In the genomic region with DNA sequence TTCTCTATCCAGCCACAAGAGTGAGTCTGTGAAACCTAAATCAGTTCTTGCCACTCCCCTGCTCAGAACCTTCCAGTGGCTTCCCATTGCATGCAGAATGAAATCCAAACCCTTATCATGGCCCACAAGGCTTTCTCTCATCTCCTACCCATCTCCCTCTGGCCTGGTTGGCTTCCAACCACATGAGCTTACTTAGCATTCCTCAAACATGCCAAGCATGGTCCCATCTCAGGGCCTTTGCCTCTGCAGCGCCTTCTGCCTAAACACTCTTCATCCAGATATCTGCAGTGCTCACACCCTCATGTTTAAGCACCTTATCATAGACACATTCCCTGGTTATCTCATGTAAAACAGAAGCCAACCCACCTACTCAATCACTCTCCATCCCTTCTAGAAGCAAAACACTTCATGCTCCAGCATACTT, we compare ENCODE assay signal across 1 cellular context.
TF ChIP-seq lines count a peak whose summit lies in the region.

No MANE protein-coding gene starts in this region.

TF ChIP-seq in K562, 482 proteins besides CTCF, POLR2A, EP300 and RAD21:
- TF ChIP-seq ZNF121 (CRISPR knock-in tag; conservative IDR thresholded peaks at IDR 0.05) = no peak
- TF ChIP-seq, protein P1, sequence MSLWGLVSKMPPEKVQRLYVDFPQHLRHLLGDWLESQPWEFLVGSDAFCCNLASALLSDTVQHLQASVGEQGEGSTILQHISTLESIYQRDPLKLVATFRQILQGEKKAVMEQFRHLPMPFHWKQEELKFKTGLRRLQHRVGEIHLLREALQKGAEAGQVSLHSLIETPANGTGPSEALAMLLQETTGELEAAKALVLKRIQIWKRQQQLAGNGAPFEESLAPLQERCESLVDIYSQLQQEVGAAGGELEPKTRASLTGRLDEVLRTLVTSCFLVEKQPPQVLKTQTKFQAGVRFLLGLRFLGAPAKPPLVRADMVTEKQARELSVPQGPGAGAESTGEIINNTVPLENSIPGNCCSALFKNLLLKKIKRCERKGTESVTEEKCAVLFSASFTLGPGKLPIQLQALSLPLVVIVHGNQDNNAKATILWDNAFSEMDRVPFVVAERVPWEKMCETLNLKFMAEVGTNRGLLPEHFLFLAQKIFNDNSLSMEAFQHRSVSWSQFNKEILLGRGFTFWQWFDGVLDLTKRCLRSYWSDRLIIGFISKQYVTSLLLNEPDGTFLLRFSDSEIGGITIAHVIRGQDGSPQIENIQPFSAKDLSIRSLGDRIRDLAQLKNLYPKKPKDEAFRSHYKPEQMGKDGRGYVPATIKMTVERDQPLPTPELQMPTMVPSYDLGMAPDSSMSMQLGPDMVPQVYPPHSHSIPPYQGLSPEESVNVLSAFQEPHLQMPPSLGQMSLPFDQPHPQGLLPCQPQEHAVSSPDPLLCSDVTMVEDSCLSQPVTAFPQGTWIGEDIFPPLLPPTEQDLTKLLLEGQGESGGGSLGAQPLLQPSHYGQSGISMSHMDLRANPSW (CRISPR knock-in tag; IDR thresholded peaks at IDR 0.05) = no peak
- no peak for TF ChIP-seq BRF1 (IDR thresholded peaks at IDR 0.05; ENCODE audit: borderline replicate concordance, extremely low read depth, insufficient read length)
- peak; percentile 39; the same call in 1 of the 2 replicates for TF ChIP-seq EHMT2 (IDR thresholded peaks at IDR 0.05)
- peak in 1 of 2 experiments; percentile 86; a peak in 2 of 4 replicates for TF ChIP-seq HDAC1 (IDR thresholded peaks at IDR 0.05)
- peak; percentile 76; the same call in 1 of the 2 replicates for TF ChIP-seq KLF16 (IDR thresholded peaks at IDR 0.05)
- TF ChIP-seq CBFA2T3 (IDR thresholded peaks at IDR 0.05) = peak; percentile 97
- peak; percentile 84 for TF ChIP-seq NCOR1 (IDR thresholded peaks at IDR 0.05)
- TF ChIP-seq, protein P2, sequence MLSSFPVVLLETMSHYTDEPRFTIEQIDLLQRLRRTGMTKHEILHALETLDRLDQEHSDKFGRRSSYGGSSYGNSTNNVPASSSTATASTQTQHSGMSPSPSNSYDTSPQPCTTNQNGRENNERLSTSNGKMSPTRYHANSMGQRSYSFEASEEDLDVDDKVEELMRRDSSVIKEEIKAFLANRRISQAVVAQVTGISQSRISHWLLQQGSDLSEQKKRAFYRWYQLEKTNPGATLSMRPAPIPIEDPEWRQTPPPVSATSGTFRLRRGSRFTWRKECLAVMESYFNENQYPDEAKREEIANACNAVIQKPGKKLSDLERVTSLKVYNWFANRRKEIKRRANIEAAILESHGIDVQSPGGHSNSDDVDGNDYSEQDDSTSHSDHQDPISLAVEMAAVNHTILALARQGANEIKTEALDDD (IDR thresholded peaks at IDR 0.05) = peak; percentile 11; the same call in 1 of the 2 replicates
- peak; percentile 51; the same call in 1 of the 2 replicates for TF ChIP-seq FOXM1 (IDR thresholded peaks at IDR 0.05; ENCODE audit: low read depth)
- no peak for TF ChIP-seq FOXM1 (CRISPR knock-in tag; IDR thresholded peaks at IDR 0.05; ENCODE audit: low read depth)
- TF ChIP-seq MTA2 (IDR thresholded peaks at IDR 0.05; ENCODE audit: low read depth) = peak; percentile 72; the same call in 1 of the 2 replicates
- TF ChIP-seq PML (IDR thresholded peaks at IDR 0.05; ENCODE audit: low read length) = peak; percentile 70
- TF ChIP-seq GATA2 (CRISPR knock-in tag; IDR thresholded peaks at IDR 0.05) = peak; percentile 43
- TF ChIP-seq KDM1A (IDR thresholded peaks at IDR 0.05) = peak; percentile 97
- TF ChIP-seq SMARCE1 (IDR thresholded peaks at IDR 0.05) = peak; percentile 44; the same call in 1 of the 2 replicates
- peak; percentile 91 for TF ChIP-seq ARID1B (IDR thresholded peaks at IDR 0.05)
- TF ChIP-seq, protein P3, sequence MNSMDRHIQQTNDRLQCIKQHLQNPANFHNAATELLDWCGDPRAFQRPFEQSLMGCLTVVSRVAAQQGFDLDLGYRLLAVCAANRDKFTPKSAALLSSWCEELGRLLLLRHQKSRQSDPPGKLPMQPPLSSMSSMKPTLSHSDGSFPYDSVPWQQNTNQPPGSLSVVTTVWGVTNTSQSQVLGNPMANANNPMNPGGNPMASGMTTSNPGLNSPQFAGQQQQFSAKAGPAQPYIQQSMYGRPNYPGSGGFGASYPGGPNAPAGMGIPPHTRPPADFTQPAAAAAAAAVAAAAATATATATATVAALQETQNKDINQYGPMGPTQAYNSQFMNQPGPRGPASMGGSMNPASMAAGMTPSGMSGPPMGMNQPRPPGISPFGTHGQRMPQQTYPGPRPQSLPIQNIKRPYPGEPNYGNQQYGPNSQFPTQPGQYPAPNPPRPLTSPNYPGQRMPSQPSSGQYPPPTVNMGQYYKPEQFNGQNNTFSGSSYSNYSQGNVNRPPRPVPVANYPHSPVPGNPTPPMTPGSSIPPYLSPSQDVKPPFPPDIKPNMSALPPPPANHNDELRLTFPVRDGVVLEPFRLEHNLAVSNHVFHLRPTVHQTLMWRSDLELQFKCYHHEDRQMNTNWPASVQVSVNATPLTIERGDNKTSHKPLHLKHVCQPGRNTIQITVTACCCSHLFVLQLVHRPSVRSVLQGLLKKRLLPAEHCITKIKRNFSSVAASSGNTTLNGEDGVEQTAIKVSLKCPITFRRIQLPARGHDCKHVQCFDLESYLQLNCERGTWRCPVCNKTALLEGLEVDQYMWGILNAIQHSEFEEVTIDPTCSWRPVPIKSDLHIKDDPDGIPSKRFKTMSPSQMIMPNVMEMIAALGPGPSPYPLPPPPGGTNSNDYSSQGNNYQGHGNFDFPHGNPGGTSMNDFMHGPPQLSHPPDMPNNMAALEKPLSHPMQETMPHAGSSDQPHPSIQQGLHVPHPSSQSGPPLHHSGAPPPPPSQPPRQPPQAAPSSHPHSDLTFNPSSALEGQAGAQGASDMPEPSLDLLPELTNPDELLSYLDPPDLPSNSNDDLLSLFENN (IDR thresholded peaks at IDR 0.05; ENCODE audit: low read depth in 2 of 2, low read length in 2 of 2) = 0 out of 4 replicates have a peak, but pooled peaks of 1 of the 2 experiments have one; percentile 49
- TF ChIP-seq HDAC2 (IDR thresholded peaks at IDR 0.05) = peak; percentile 78
- TF ChIP-seq ZNF644 (tag; IDR thresholded peaks at IDR 0.05; ENCODE audit: low read depth) = no peak
- TF ChIP-seq MEIS2 (IDR thresholded peaks at IDR 0.05; ENCODE audit: partially characterized antibody) = peak; percentile 63
- TF ChIP-seq TEAD2 (tag; IDR thresholded peaks at IDR 0.05) = peak; percentile 25; the same call in 1 of the 2 replicates
- peak; percentile 80 for TF ChIP-seq EGR1 (conservative IDR thresholded peaks at IDR 0.05)
- TF ChIP-seq ZNF239 (CRISPR knock-in tag; IDR thresholded peaks at IDR 0.05) = peak; percentile 72
- TF ChIP-seq POLR2AphosphoS2 (IDR thresholded peaks at IDR 0.05; ENCODE audit: low read length) = no peak
- peak; percentile 93 for TF ChIP-seq CBFA2T2 (conservative IDR thresholded peaks at IDR 0.05)
- TF ChIP-seq DNMT1 (IDR thresholded peaks at IDR 0.05) = no peak
- TF ChIP-seq, protein P4, sequence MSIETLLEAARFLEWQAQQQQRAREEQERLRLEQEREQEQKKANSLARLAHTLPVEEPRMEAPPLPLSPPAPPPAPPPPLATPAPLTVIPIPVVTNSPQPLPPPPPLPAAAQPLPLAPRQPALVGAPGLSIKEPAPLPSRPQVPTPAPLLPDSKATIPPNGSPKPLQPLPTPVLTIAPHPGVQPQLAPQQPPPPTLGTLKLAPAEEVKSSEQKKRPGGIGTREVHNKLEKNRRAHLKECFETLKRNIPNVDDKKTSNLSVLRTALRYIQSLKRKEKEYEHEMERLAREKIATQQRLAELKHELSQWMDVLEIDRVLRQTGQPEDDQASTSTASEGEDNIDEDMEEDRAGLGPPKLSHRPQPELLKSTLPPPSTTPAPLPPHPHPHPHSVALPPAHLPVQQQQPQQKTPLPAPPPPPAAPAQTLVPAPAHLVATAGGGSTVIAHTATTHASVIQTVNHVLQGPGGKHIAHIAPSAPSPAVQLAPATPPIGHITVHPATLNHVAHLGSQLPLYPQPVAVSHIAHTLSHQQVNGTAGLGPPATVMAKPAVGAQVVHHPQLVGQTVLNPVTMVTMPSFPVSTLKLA (conservative IDR thresholded peaks at IDR 0.05) = 0 out of 4 replicates have a peak, but pooled peaks of 1 of the 2 experiments have one; percentile 23
- TF ChIP-seq RCOR1 (IDR thresholded peaks at IDR 0.05; ENCODE audit: borderline replicate concordance in 1 of 2, low read depth in 2 of 2, low read length in 2 of 2) = peak in 1 of 2 experiments; percentile 91; a peak in 3 of 4 replicates
- TF ChIP-seq CTBP1 (IDR thresholded peaks at IDR 0.05; ENCODE audit: borderline replicate concordance) = peak; percentile 55; the same call in 1 of the 2 replicates
- TF ChIP-seq, protein P5, sequence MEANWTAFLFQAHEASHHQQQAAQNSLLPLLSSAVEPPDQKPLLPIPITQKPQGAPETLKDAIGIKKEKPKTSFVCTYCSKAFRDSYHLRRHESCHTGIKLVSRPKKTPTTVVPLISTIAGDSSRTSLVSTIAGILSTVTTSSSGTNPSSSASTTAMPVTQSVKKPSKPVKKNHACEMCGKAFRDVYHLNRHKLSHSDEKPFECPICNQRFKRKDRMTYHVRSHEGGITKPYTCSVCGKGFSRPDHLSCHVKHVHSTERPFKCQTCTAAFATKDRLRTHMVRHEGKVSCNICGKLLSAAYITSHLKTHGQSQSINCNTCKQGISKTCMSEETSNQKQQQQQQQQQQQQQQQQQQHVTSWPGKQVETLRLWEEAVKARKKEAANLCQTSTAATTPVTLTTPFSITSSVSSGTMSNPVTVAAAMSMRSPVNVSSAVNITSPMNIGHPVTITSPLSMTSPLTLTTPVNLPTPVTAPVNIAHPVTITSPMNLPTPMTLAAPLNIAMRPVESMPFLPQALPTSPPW (CRISPR knock-in tag; IDR thresholded peaks at IDR 0.05) = no peak
- peak; percentile 52; the same call in 1 of the 2 replicates for TF ChIP-seq CC2D1A (IDR thresholded peaks at IDR 0.05)
- no peak for TF ChIP-seq SMARCA5 (IDR thresholded peaks at IDR 0.05)
- no peak for TF ChIP-seq L3MBTL2 (IDR thresholded peaks at IDR 0.05)
- peak; percentile 40 to 72; a peak in 2 of 4 replicates for TF ChIP-seq TEAD1 (CRISPR knock-in tag; IDR thresholded peaks at IDR 0.05)
- TF ChIP-seq ZEB2 (IDR thresholded peaks at IDR 0.05) = peak; percentile 55; the same call in 1 of the 2 replicates
- TF ChIP-seq RB1 (IDR thresholded peaks at IDR 0.05; ENCODE audit: low read depth) = no peak
- TF ChIP-seq ZNF57 (CRISPR knock-in tag; IDR thresholded peaks at IDR 0.05) = no peak
- TF ChIP-seq TRIM24 (IDR thresholded peaks at IDR 0.05) = peak in 1 of 2 experiments; percentile 22; a peak in 2 of 4 replicates
- peak; percentile 92 for TF ChIP-seq TEAD4 (IDR thresholded peaks at IDR 0.05; ENCODE audit: low read length)
- TF ChIP-seq TEAD4 (CRISPR knock-in tag; IDR thresholded peaks at IDR 0.05; ENCODE audit: borderline replicate concordance) = no peak
- TF ChIP-seq ZNF785 (CRISPR knock-in tag; IDR thresholded peaks at IDR 0.05) = no peak
- TF ChIP-seq FIP1L1 (IDR thresholded peaks at IDR 0.05; ENCODE audit: low read depth, low read length, poor library complexity, severe bottlenecking) = no peak
- TF ChIP-seq POLR2AphosphoS5 (IDR thresholded peaks at IDR 0.05; ENCODE audit: control insufficient read depth, insufficient read depth, low read depth, low read length) = peak; percentile 69; the same call in 1 of the 2 replicates
- no peak for TF ChIP-seq ZKSCAN1 (IDR thresholded peaks at IDR 0.05; ENCODE audit: low read depth, low read length)
- TF ChIP-seq STAT5A (IDR thresholded peaks at IDR 0.05; ENCODE audit: borderline replicate concordance, low read length) = 0 out of 2 replicates have a peak, but pooled peaks have one; percentile 41
- TF ChIP-seq, protein P6, sequence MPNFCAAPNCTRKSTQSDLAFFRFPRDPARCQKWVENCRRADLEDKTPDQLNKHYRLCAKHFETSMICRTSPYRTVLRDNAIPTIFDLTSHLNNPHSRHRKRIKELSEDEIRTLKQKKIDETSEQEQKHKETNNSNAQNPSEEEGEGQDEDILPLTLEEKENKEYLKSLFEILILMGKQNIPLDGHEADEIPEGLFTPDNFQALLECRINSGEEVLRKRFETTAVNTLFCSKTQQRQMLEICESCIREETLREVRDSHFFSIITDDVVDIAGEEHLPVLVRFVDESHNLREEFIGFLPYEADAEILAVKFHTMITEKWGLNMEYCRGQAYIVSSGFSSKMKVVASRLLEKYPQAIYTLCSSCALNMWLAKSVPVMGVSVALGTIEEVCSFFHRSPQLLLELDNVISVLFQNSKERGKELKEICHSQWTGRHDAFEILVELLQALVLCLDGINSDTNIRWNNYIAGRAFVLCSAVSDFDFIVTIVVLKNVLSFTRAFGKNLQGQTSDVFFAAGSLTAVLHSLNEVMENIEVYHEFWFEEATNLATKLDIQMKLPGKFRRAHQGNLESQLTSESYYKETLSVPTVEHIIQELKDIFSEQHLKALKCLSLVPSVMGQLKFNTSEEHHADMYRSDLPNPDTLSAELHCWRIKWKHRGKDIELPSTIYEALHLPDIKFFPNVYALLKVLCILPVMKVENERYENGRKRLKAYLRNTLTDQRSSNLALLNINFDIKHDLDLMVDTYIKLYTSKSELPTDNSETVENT (CRISPR knock-in tag; IDR thresholded peaks at IDR 0.05) = 0 out of 2 replicates have a peak, but pooled peaks have one; percentile 27
- TF ChIP-seq NFIC (IDR thresholded peaks at IDR 0.05) = peak; percentile 74
- 0 out of 2 replicates have a peak, but pooled peaks have one; percentile 32 for TF ChIP-seq PHF21A (IDR thresholded peaks at IDR 0.05; ENCODE audit: borderline replicate concordance, low read depth)
- no peak for TF ChIP-seq RBFOX2 (IDR thresholded peaks at IDR 0.05; ENCODE audit: low read depth, low read length)
- peak; percentile 87 for TF ChIP-seq TAL1 (IDR thresholded peaks at IDR 0.05)
- TF ChIP-seq HDAC8 (tag; IDR thresholded peaks at IDR 0.05) = no peak
- TF ChIP-seq TCF3 (CRISPR knock-in tag; IDR thresholded peaks at IDR 0.05) = peak; percentile 90
- TF ChIP-seq ZNF551 (CRISPR knock-in tag; IDR thresholded peaks at IDR 0.05) = no peak
- TF ChIP-seq DPF2 (IDR thresholded peaks at IDR 0.05) = peak; percentile 71
